ENCODE assay signal across 8 cellular contexts in genomic region chr6:151451950-151452749, GRCh38. TPM values are rescaled to one million over a fixed set of nuclear protein-coding genes. Genes with fewer than 3 reads are reported as not detected.
DNase-seq lines count a peak whose midpoint lies in the region; ATAC-seq and TF ChIP-seq lines count a peak whose summit lies in the region.

Gene RMND1, minus strand, starts transcription at chr6:151452126. Its CDS starts 6,315 bp downstream, at chr6:151445811.

- peaks cover 0 to 27% (median 6%) of the 10 kb centered on the region in 3 donors for H3K36me3 Mint-ChIP-seq in CD8-positive, alpha-beta memory T cell

- POLR2A ChIA-PET in CD8-positive, alpha-beta memory T cell (lab: Charles Lee): interaction anchor here (0.6 to 2.0 kb wide), 6 partner anchors 18 to 78 kb away, joined by 3 to 43 read pairs (median 4); partner anchors contain the start of gene ZBTB2

- H3K4me3 Mint-ChIP-seq in CD8-positive, alpha-beta memory T cell: peak within 1 kb of the TSS; percentile 92 to 99 (median 96)

- CTCF ChIA-PET in CD8-positive, alpha-beta memory T cell (lab: Charles Lee): interaction anchor here (0.5 to 1.9 kb wide), 11 partner anchors 9 to 1549 kb away, joined by 3 to 7 read pairs (median 4); no protein-coding TSS in a partner anchor

- no peaks in the 10 kb centered on the region for H3K27me3 ChIP-seq in CD8-positive, alpha-beta memory T cell (ENCODE audit: insufficient read depth, low read length, poor library complexity, severe bottlenecking)
- H3K27me3 ChIP-seq in lower lobe of right lung (ENCODE audit: low read depth): no peaks in the 10 kb centered on the region

- intact Hi-C loops in lower lobe of right lung (cut with DNase I): no loop called here

- no peaks in the 10 kb centered on the region for H3K9me3 Mint-ChIP-seq in CD8-positive, alpha-beta memory T cell

- peaks cover 49 to 77% (median 64%) of the 10 kb centered on the region in 3 donors for H3K4me1 Mint-ChIP-seq in CD8-positive, alpha-beta memory T cell

- H3K27me3 Mint-ChIP-seq in CD8-positive, alpha-beta memory T cell: no peaks in the 10 kb centered on the region

- H3K4me3 ChIP-seq in CD8-positive, alpha-beta memory T cell (ENCODE audit: low read length): peak within 1 kb of the TSS; percentile 95
- peak within 1 kb of the TSS; percentile 78 for H3K4me3 ChIP-seq in lower lobe of right lung

- H3K36me3 ChIP-seq in CD8-positive, alpha-beta memory T cell (ENCODE audit: insufficient read depth, low read length): no peaks in the 10 kb centered on the region
- peaks cover 3% of the 10 kb centered on the region for H3K36me3 ChIP-seq in lower lobe of right lung

- TF ChIP-seq CTCF in lower lobe of right lung (IDR thresholded peaks at IDR 0.05): no peak

- peak within 1 kb of the TSS; percentile 87 to 95 (median 94) for H3K27ac Mint-ChIP-seq in CD8-positive, alpha-beta memory T cell

- ATAC-seq in GM19468 (IDR thresholded peaks at IDR 0.05; ENCODE audit: extremely low read depth, unreplicated experiment) (peak; percentile 98), lower lobe of right lung (peak; percentile 99 to 100)

- DNase-seq in CD8-positive, alpha-beta memory T cell: peak; percentile 98 to 100 (median 99)
- peak; percentile 97 for DNase-seq in HS-5 (ENCODE audit: low read depth)
- DNase-seq in NK-92 treated with Interleukin-12 subunit alpha and Interleukin-12 subunit beta, amount 100 ng/mL, for 24 hours (lab: John Stamatoyannopoulos, UW): peak; percentile 98
- peak; percentile 99 for DNase-seq in activated CD8-positive, alpha-beta memory T cell treated with anti-CD3 and anti-CD28 coated beads for 24 hours
- DNase-seq in effector CD4-positive, alpha-beta T cell: peak; percentile 99
- DNase-seq in lower lobe of right lung: peak; percentile 100
- peak; percentile 99 for DNase-seq in stimulated activated CD4-positive, alpha-beta T cell treated with anti-CD3 and anti-CD28 coated beads, TNF-alpha, amount 100 ng/mL, for 24 hours (ENCODE audit: low read depth in 3 of 3)

- peaks cover 24% of the 10 kb centered on the region for H3K4me1 ChIP-seq in CD8-positive, alpha-beta memory T cell (ENCODE audit: insufficient read depth, low read length)
- H3K4me1 ChIP-seq in lower lobe of right lung: peaks cover 42% of the 10 kb centered on the region

- H3K27ac ChIP-seq in CD8-positive, alpha-beta memory T cell (ENCODE audit: low read depth, low read length): peak within 1 kb of the TSS; percentile 81
- H3K27ac ChIP-seq in lower lobe of right lung: peak within 1 kb of the TSS; percentile 93

- H3K9me3 ChIP-seq in CD8-positive, alpha-beta memory T cell (ENCODE audit: low read length): no peaks in the 10 kb centered on the region
- H3K9me3 ChIP-seq in lower lobe of right lung: no peaks in the 10 kb centered on the region

RNA-seq across cellular contexts. Expression of gene RMND1, which starts in this region (rescaled TPM):
- total RNA-seq in CD8-positive, alpha-beta memory T cell: 10 to 100 TPM; 24.5 to 25.6 TPM
- 10.4 TPM for polyA plus RNA-seq in CD8-positive, alpha-beta memory T cell
- total RNA-seq in lower lobe of right lung: 19.5 TPM

Comparison
In these comparisons a context has a peak if more than half of its experiments do, and no peak if none do; other contexts are left out.
1. Peak in every context shown above with its lines: DNase-seq, ATAC-seq, H3K4me3 ChIP-seq and H3K27ac ChIP-seq.